Comparison of ENCODE assay signal across 22 cellular contexts in genomic region chr5:125609011-125609410, GRCh38.
"Had no signal": no experiment of that assay in that cellular context is flagged by ENCODE, and none has a peak within 500 bp of the region (broad histone marks: within the 10 kb centered on the region; RNA-seq: fewer than 3 reads in every experiment).

No MANE protein-coding gene starts in this region.

- DNase-seq: activated B cell treated with CpG ODN at 0.5 μM for 24 hours; activated CD4-positive, alpha-beta memory T cell treated with anti-CD3 and anti-CD28 coated beads, Interleukin-2, amount 10 ng/mL, durations not matched to agents 7 days and 5 days; activated CD4-positive, alpha-beta T cell treated with anti-CD3 and anti-CD28 coated beads for 1 hour; activated CD4-positive, alpha-beta T cell treated with anti-CD3 and anti-CD28 coated beads, Interleukin-2, amount 10 ng/mL, durations not matched to agents 24 days and 14 days; activated gamma-delta T cell treated with Interleukin-2 at 50 U/mL for 16 hours; activated naive CD4-positive, alpha-beta T cell treated with anti-CD3 and anti-CD28 coated beads, Interleukin-2, amount 10 ng/mL, durations not matched to agents 7 days and 5 days; activated naive CD8-positive, alpha-beta T cell treated with anti-CD3 and anti-CD28 coated beads for 36 hours; activated T-cell treated with anti-CD3 and anti-CD28 coated beads, Interleukin-2, amount 50 U/mL, for 72 hours; anterior cingulate cortex; cerebellar nuclear complex; Karpas-422; MM.1S; NCI-H1105 treated with DMSO at 0.1 percent for 48 hours; NCI-H146; NCI-H187 treated with DMSO at 0.1 percent for 48 hours; NCI-H2107; NCI-H69; NK-92 treated with Interleukin-12 subunit alpha and Interleukin-12 subunit beta, amount 100 ng/mL, for 24 hours; SHP77; T-helper 17 cell; T-helper 9 cell had no signal

- H3K4me3 ChIP-seq: K562 had no signal
